ENCODE assay signal across 8 cellular contexts in the genomic region with DNA sequence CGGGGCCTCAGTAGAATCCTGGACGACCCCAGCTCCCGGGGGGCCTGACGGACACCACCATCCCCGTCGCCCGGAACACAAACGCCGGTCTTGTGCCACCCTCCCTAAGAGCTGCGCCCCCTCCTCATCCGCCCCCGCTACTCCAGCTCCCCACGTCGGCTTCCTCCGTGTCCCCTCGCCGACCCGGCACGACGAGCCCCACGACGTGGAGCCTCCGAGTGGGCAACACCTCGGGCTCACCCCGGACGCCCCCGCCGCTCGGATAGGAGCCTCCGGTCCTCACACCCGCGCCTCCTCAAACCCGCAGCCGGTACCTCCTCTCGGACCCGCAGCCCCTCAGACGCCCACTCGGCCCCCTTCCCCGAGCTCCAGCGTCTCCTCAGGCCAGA. TPM values are rescaled to one million over a fixed set of nuclear protein-coding genes. Genes with fewer than 3 reads are reported as not detected.
DNase-seq lines count a peak whose midpoint lies in the region; ATAC-seq and TF ChIP-seq lines count a peak whose summit lies in the region.

No MANE protein-coding gene starts in this region.

- H3K27me3 ChIP-seq in AG04450 (ENCODE audit: control insufficient read depth, insufficient read depth, low read length): peaks cover 2% of the 10 kb centered on the region

- peak overlapping the region; percentile 65 for H3K27ac ChIP-seq in AG04450 (ENCODE audit: low read depth, low read length)
- H3K27ac ChIP-seq in SK-N-MC: no peak overlapping the region

- no peak for DNase-seq in AG04450 (ENCODE audit: low read depth, low spot score)
- no peak for DNase-seq in SK-N-MC (ENCODE audit: low read depth, low spot score)
- DNase-seq in effector memory CD8-positive, alpha-beta T cell: peak in 1 of 3 experiments; percentile 18
- no peak for DNase-seq in natural killer cell
- no peak for DNase-seq in D341Med (ENCODE audit: low spot score)
- no peak for DNase-seq in HUDEP-2 (lab: John Stamatoyannopoulos, UW; ENCODE audit: unreplicated experiment in 76 of 76)

- H3K9me3 Mint-ChIP-seq in effector memory CD8-positive, alpha-beta T cell: no peaks in the 10 kb centered on the region
- no peaks in the 10 kb centered on the region for H3K9me3 Mint-ChIP-seq in natural killer cell

- intact Hi-C loops in natural killer cell (cut with micrococcal nuclease): no loop called here

- peak overlapping the region; percentile 64 for H3K4me3 ChIP-seq in AG04450 (ENCODE audit: low read depth, low read length)
- H3K4me3 ChIP-seq in SK-N-MC: peak overlapping the region; percentile 89

- H3K9ac ChIP-seq in SK-N-MC (ENCODE audit: insufficient read length): peak overlapping the region; percentile 88

- peaks cover 39 to 53% of the 10 kb centered on the region in 2 donors for H3K4me1 Mint-ChIP-seq in effector memory CD8-positive, alpha-beta T cell (ENCODE audit: low read depth in 2 of 2)
- H3K4me1 Mint-ChIP-seq in natural killer cell: peaks cover 49 to 64% of the 10 kb centered on the region in 2 donors

- H3K9me3 ChIP-seq in AG04450 (ENCODE audit: control insufficient read depth, insufficient read depth, low read length): no peaks in the 10 kb centered on the region
- H3K9me3 ChIP-seq in SK-N-MC (ENCODE audit: low read depth, low read length): no peaks in the 10 kb centered on the region

- H3K36me3 Mint-ChIP-seq in effector memory CD8-positive, alpha-beta T cell (ENCODE audit: insufficient read depth): peaks cover 2% of the 10 kb centered on the region
- H3K36me3 Mint-ChIP-seq in natural killer cell: no peaks in the 10 kb centered on the region

- peak overlapping the region; percentile 73 to 84 for H3K4me3 Mint-ChIP-seq in effector memory CD8-positive, alpha-beta T cell
- H3K4me3 Mint-ChIP-seq in natural killer cell: peak overlapping the region; percentile 93

- peak overlapping the region; percentile 82 to 97 for H3K27ac Mint-ChIP-seq in effector memory CD8-positive, alpha-beta T cell
- peak overlapping the region; percentile 41 to 92 for H3K27ac Mint-ChIP-seq in natural killer cell

- peaks cover 8 to 14% of the 10 kb centered on the region in 2 donors for H3K27me3 Mint-ChIP-seq in effector memory CD8-positive, alpha-beta T cell
- H3K27me3 Mint-ChIP-seq in natural killer cell (ENCODE audit: low read depth in 2 of 2): peaks cover 11 to 12% of the 10 kb centered on the region in 2 donors

- CTCF ChIA-PET in AG04450 (lab: Charles Lee): interaction anchor here (0.8 to 12.8 kb wide), 5 partner anchors 11 to 72 kb away, joined by 3 to 304 read pairs (median 69); no protein-coding TSS in a partner anchor

- peak; percentile 3 for ATAC-seq in GM21825 (IDR thresholded peaks at IDR 0.05; ENCODE audit: unreplicated experiment)
- ATAC-seq in effector memory CD8-positive, alpha-beta T cell (replicated peaks): peak; percentile 5
- peak in 2 of 3 donors; percentile 0 to 1 for ATAC-seq in natural killer cell
- ATAC-seq in GM19467 (IDR thresholded peaks at IDR 0.05; ENCODE audit: unreplicated experiment): no peak

- TF ChIP-seq CTCF in AG04450 (IDR thresholded peaks at IDR 0.05; ENCODE audit: low read depth, low read length) (no peak), natural killer cell (IDR thresholded peaks at IDR 0.05) (no peak)

- H3K36me3 ChIP-seq in SK-N-MC (ENCODE audit: insufficient read depth, low read length): no peaks in the 10 kb centered on the region

- POLR2A ChIA-PET in AG04450 (lab: Yijun Ruan, JAX): interaction anchor here (0.8 to 2.5 kb wide), 4 partner anchors 24 to 64 kb away, joined by 3 to 21 read pairs (median 6); no protein-coding TSS in a partner anchor

RNA-seq across cellular contexts. Expression of a gene that starts 0.5 kb away (rescaled TPM):
- polyA plus RNA-seq in AG04450 (2011; rRNA removed): 195 and 197 TPM in 2 replicates
- polyA minus RNA-seq in AG04450 (2011; rRNA and poly(A)+ RNA removed): 80.8 and 99.2 TPM in 2 replicates
- total RNA-seq in natural killer cell: 10 to 100 TPM; 37.9 to 46.9 (median 46.4) TPM

RNA-seq across cellular contexts. Expression of a gene that starts 51.5 kb away (rescaled TPM):
- polyA plus RNA-seq in AG04450 (2011; rRNA removed): 86.4 and 101 TPM in 2 replicates
- polyA minus RNA-seq in AG04450 (2011; rRNA and poly(A)+ RNA removed): 44.0 and 58.4 TPM in 2 replicates
- total RNA-seq in natural killer cell: not detected
